In genomic region chr16:69328854-69329316, GRCh38 we compare ENCODE assay signal across 9 cellular contexts. TPM values are rescaled to one million over a fixed set of nuclear protein-coding genes. Genes with fewer than 3 reads are reported as not detected.
DNase-seq lines count a peak whose midpoint lies in the region; ATAC-seq, FAIRE-seq and TF ChIP-seq lines count a peak whose summit lies in the region.
"Had no signal": no experiment of that assay in that cellular context is flagged by ENCODE, and none has a peak within 500 bp of the region (broad histone marks: within the 10 kb centered on the region; RNA-seq: fewer than 3 reads in every experiment).

No MANE protein-coding gene starts in this region.

- H3K4me3 ChIP-seq in A673 (ENCODE audit: low read depth, low read length, poor library complexity, severe bottlenecking), result peak overlapping the region; percentile 69
- H3K4me3 ChIP-seq in keratinocyte (ENCODE audit: control insufficient read depth in 2 of 3, extremely low read depth in 1 of 3, insufficient read depth in 2 of 3, low read depth in 1 of 3, low read length in 3 of 3), result peak overlapping the region in 2 of 3 experiments; percentile 69 to 81
- peak overlapping the region; percentile 85 for H3K4me3 ChIP-seq in upper lobe of right lung

- no peaks in the 10 kb centered on the region for H3K9me3 Mint-ChIP-seq in H9
- H3K9me3 Mint-ChIP-seq in activated T-cell treated with anti-CD3 and anti-CD28 coated beads, Interleukin-2, amount 50 U/mL, for 24 hours, result no peaks in the 10 kb centered on the region

- no peaks in the 10 kb centered on the region; the same call in 1 of the 2 replicates for H3K27me3 Mint-ChIP-seq in H9 (ENCODE audit: low read depth)
- H3K27me3 Mint-ChIP-seq in activated T-cell treated with anti-CD3 and anti-CD28 coated beads, Interleukin-2, amount 50 U/mL, for 24 hours, result no peaks in the 10 kb centered on the region

- H4K8ac ChIP-seq in H9 (replicated peaks; ENCODE audit: insufficient read length, low read depth, low read length), result no peak overlapping the region

- no peak overlapping the region for H2BK15ac ChIP-seq in H9 (ENCODE audit: low read depth, low read length)

- H3K9me3 ChIP-seq in A673 (ENCODE audit: low read depth, low read length, poor library complexity, severe bottlenecking) (no peaks in the 10 kb centered on the region), H9 (ENCODE audit: control insufficient read depth, low read depth, low read length) (no peaks in the 10 kb centered on the region), keratinocyte (ENCODE audit: control insufficient read depth, low read depth, low read length) (no peaks in the 10 kb centered on the region), upper lobe of right lung (no peaks in the 10 kb centered on the region)
- H3K9me3 ChIP-seq: heart left ventricle had no signal

- H3K56ac ChIP-seq in H9 (ENCODE audit: insufficient read length, low read depth, low read length), result no peak overlapping the region

- peak overlapping the region; percentile 83 to 88 for H3K4me3 Mint-ChIP-seq in H9
- peak overlapping the region; percentile 87 for H3K4me3 Mint-ChIP-seq in activated T-cell treated with anti-CD3 and anti-CD28 coated beads, Interleukin-2, amount 50 U/mL, for 24 hours

- H2BK120ac ChIP-seq in H9 (ENCODE audit: low read depth, low read length, poor library complexity, severe bottlenecking), result no peak overlapping the region

- H3K18ac ChIP-seq in H9 (ENCODE audit: insufficient read length, low read depth, low read length), result no peak overlapping the region

- H3K36me3 ChIP-seq in A673 (ENCODE audit: insufficient read depth, low read length, poor library complexity, severe bottlenecking) (peaks cover 53% of the 10 kb centered on the region), keratinocyte (ENCODE audit: control insufficient read depth in 2 of 2, extremely low read depth in 1 of 2, insufficient read depth in 2 of 2, low read length in 2 of 2) (peaks cover 17 to 34% of the 10 kb centered on the region in 2 experiments), upper lobe of right lung (peaks cover 68% of the 10 kb centered on the region)

- H3K4me1 Mint-ChIP-seq in H9, result peaks cover 21 to 23% of the 10 kb centered on the region in 2 experiments
- peaks cover 65% of the 10 kb centered on the region for H3K4me1 Mint-ChIP-seq in activated T-cell treated with anti-CD3 and anti-CD28 coated beads, Interleukin-2, amount 50 U/mL, for 24 hours (ENCODE audit: low read depth)

- FAIRE-seq in keratinocyte (lab: Jason Lieb, UNC), result peak; percentile 32

- H3K4me2 ChIP-seq in H9 (ENCODE audit: insufficient read depth, insufficient read length, low read length) (peak overlapping the region; percentile 92), keratinocyte (ENCODE audit: control insufficient read depth, extremely low read depth, insufficient read depth, low read depth, low read length) (peak overlapping the region; percentile 99)

- H3K79me1 ChIP-seq in H9 (ENCODE audit: insufficient read depth, low read depth, low read length, poor library complexity, severe bottlenecking), result peaks cover 5% of the 10 kb centered on the region

- no peak overlapping the region for H2BK20ac ChIP-seq in H9 (ENCODE audit: low read depth, low read length, poor library complexity, severe bottlenecking)

- dilution Hi-C loops in keratinocyte (cut with MboI; ENCODE audit: extremely low pct_ligation_motif_present, low sequenced_read_pairs), result no loop called here

- ATAC-seq in upper lobe of right lung, result no peak
- no peak for ATAC-seq in GM21619 (IDR thresholded peaks at IDR 0.05; ENCODE audit: unreplicated experiment)
- no peak for ATAC-seq in esophagus mucosa

- H2BK12ac ChIP-seq in H9 (ENCODE audit: insufficient read length, low read depth, low read length), result no peak overlapping the region

- H3K23me2 ChIP-seq in H9 (ENCODE audit: insufficient read length, low read depth, low read length, poor library complexity, severe bottlenecking), result peaks cover 6% of the 10 kb centered on the region

- no peak overlapping the region for H3T11ph ChIP-seq in H9 (ENCODE audit: low read length)

- no peak overlapping the region for H4K5ac ChIP-seq in H9 (ENCODE audit: insufficient read length, low read depth, low read length)

- peak; percentile 46 for DNase-seq in A673 (ENCODE audit: low spot score)
- no peak for DNase-seq in H9
- peak; percentile 30 for DNase-seq in activated T-cell treated with anti-CD3 and anti-CD28 coated beads, Interleukin-2, amount 50 U/mL, for 24 hours
- no peak for DNase-seq in keratinocyte (ENCODE audit: low read depth, low spot score)
- DNase-seq in upper lobe of right lung, result no peak
- no peak for DNase-seq in NK-92 (lab: John Stamatoyannopoulos, UW; ENCODE audit: unreplicated experiment)

- H3K79me2 ChIP-seq in H9 (ENCODE audit: insufficient read depth, low read length), result peaks cover 16% of the 10 kb centered on the region; the same call in 1 of the 2 replicates
- peaks cover 59% of the 10 kb centered on the region for H3K79me2 ChIP-seq in keratinocyte (ENCODE audit: control insufficient read depth, insufficient read depth, low read length)

- H2AFZ ChIP-seq in H9 (ENCODE audit: low read length), result no peak overlapping the region
- no peak overlapping the region for H2AFZ ChIP-seq in keratinocyte (ENCODE audit: control insufficient read depth, low read length)

- peak overlapping the region; percentile 91 for H3K27ac ChIP-seq in A673 (ENCODE audit: low read depth, low read length, poor library complexity, severe bottlenecking)
- no peak overlapping the region for H3K27ac ChIP-seq in H9 (ENCODE audit: insufficient read length, low read depth, low read length)
- H3K27ac ChIP-seq in keratinocyte (ENCODE audit: control insufficient read depth, insufficient read depth, low read length), result no peak overlapping the region
- no peak overlapping the region for H3K27ac ChIP-seq in upper lobe of right lung

- no peak overlapping the region for H4K91ac ChIP-seq in H9 (ENCODE audit: insufficient read length, low read depth, low read length)

- H3K23ac ChIP-seq in H9 (ENCODE audit: insufficient read length, low read depth, low read length), result no peak overlapping the region

- no peak overlapping the region for H3K4ac ChIP-seq in H9 (ENCODE audit: low read depth, low read length)

- no peaks in the 10 kb centered on the region for H3K9me1 ChIP-seq in keratinocyte (ENCODE audit: control insufficient read depth, extremely low read depth, insufficient read depth, low read length)

- H3K9ac ChIP-seq in H9 (ENCODE audit: extremely low read depth, insufficient read length, low read length) (peak overlapping the region; percentile 86), keratinocyte (ENCODE audit: control insufficient read depth, extremely low read depth, insufficient read depth, low read length) (peak overlapping the region; percentile 82)

- H3K14ac ChIP-seq in H9 (ENCODE audit: insufficient read depth, low read length), result no peak overlapping the region

- peak overlapping the region in 1 of 3 experiments; percentile 57; a peak in 4 of 7 replicates for H3K27ac Mint-ChIP-seq in H9
- H3K27ac Mint-ChIP-seq in activated T-cell treated with anti-CD3 and anti-CD28 coated beads, Interleukin-2, amount 50 U/mL, for 24 hours, result peak overlapping the region; percentile 90

- no peak overlapping the region for H2AK5ac ChIP-seq in H9 (ENCODE audit: insufficient read length, low read length)

- intact Hi-C loops in A673 (cut with micrococcal nuclease; ENCODE audit: unreplicated experiment), result no loop called here
- intact Hi-C loops in upper lobe of right lung (cut with DNase I), result no loop called here

- H3K4me1 ChIP-seq in A673 (ENCODE audit: insufficient read depth, low read length, poor library complexity, severe bottlenecking) (peaks cover 18% of the 10 kb centered on the region), H9 (ENCODE audit: insufficient read depth, low read length) (no peaks in the 10 kb centered on the region), keratinocyte (ENCODE audit: control insufficient read depth, extremely low read depth, insufficient read depth, low read length) (peaks cover 15% of the 10 kb centered on the region), upper lobe of right lung (peaks cover 32% of the 10 kb centered on the region)

- WGBS in H9 (ENCODE audit: extremely low coverage, insufficient read length, low lambda C conversion rate), result no CpG with 5 or more reads among the region's 10 CpGs

- H3K27me3 ChIP-seq in A673 (replicated peaks; ENCODE audit: insufficient read depth, low read depth, low read length, poor library complexity), result no peaks in the 10 kb centered on the region
- H3K27me3 ChIP-seq in H9 (ENCODE audit: insufficient read depth, low read length), result no peaks in the 10 kb centered on the region
- no peaks in the 10 kb centered on the region for H3K27me3 ChIP-seq in keratinocyte (ENCODE audit: control insufficient read depth, extremely low read depth, insufficient read depth, low read length)
- no peaks in the 10 kb centered on the region for H3K27me3 ChIP-seq in upper lobe of right lung
- H3K27me3 ChIP-seq: heart left ventricle had no signal

- peaks cover 32 to 83% (median 69%) of the 10 kb centered on the region in 3 experiments for H3K36me3 Mint-ChIP-seq in H9 (ENCODE audit: insufficient read depth in 1 of 3, low read depth in 3 of 3)
- peaks cover 85% of the 10 kb centered on the region for H3K36me3 Mint-ChIP-seq in activated T-cell treated with anti-CD3 and anti-CD28 coated beads, Interleukin-2, amount 50 U/mL, for 24 hours (ENCODE audit: low read depth)

- peaks cover 2% of the 10 kb centered on the region for H4K20me1 ChIP-seq in H9 (ENCODE audit: control insufficient read depth, insufficient read depth, insufficient read length)
- H4K20me1 ChIP-seq in keratinocyte (ENCODE audit: control insufficient read depth, extremely low read depth, insufficient read depth, low read length), result peaks cover 8% of the 10 kb centered on the region

- CTCF ChIA-PET in A673 (lab: Charles Lee), result no interaction called here

- H2BK5ac ChIP-seq in H9 (ENCODE audit: insufficient read length, low read length), result no peak overlapping the region

- BruUV-seq in A673 (replicated peaks; lab: Mats Ljungman, UMichigan), result no TSS peak

- TF ChIP-seq CTCF in A673 (conservative IDR thresholded peaks at IDR 0.05; ENCODE audit: low read depth, low read length) (no peak), H9 (conservative IDR thresholded peaks at IDR 0.05) (no peak), keratinocyte (optimal IDR thresholded peaks at IDR 0.05 in 1 of 3, IDR thresholded peaks at IDR 0.05 in 1 of 3, conservative IDR thresholded peaks at IDR 0.05 in 1 of 3; ENCODE audit: extremely low read depth in 1 of 3, insufficient read depth in 2 of 3, low read length in 3 of 3) (no peak), upper lobe of right lung (IDR thresholded peaks at IDR 0.05) (no peak)

- POLR2A ChIA-PET in A673 (lab: Charles Lee; ENCODE audit: low non-redundant PET), result no interaction called here

RNA-seq across cellular contexts. Expression of gene PDF, which starts 1.5 kb away (rescaled TPM):
- total RNA-seq in A673 (2021) (24.8 and 32.4 TPM in 2 replicates), H9 (2021) (36.3 and 36.4 TPM in 2 replicates), upper lobe of right lung (8.8 TPM), esophagus mucosa (11.3 TPM)
- polyA plus RNA-seq in keratinocyte, result 3.0 to 8.8 TPM (median 4.1 TPM) in 3 replicates
- polyA plus RNA-seq in keratinocyte (2011; ENCODE audit: low read depth), result 3.4 TPM
- polyA plus RNA-seq in keratinocyte (2011; cell fraction: cytosol; rRNA removed), result 1.8 and 5.4 TPM in 2 replicates
- 3.9 and 4.0 TPM in 2 replicates for polyA plus RNA-seq in keratinocyte (2011; cell fraction: nucleus; rRNA removed)
- polyA plus RNA-seq in keratinocyte (2012; ENCODE audit: low replicate concordance), result 2.4 and 8.4 TPM in 2 replicates
- 0.79 to 1.5 TPM (median 1.1 TPM) in 3 replicates for polyA minus RNA-seq in keratinocyte
- 7.1 TPM for polyA minus RNA-seq in keratinocyte (2011; cell fraction: cytosol; rRNA and poly(A)+ RNA removed)
- 2.1 and 2.4 TPM in 2 replicates for polyA minus RNA-seq in keratinocyte (2011; cell fraction: nucleus; rRNA and poly(A)+ RNA removed)

RNA-seq across cellular contexts. Expression of gene COG8, which starts 10.5 kb away (rescaled TPM):
- total RNA-seq in A673 (2021), result 47.6 and 52.4 TPM in 2 replicates
- 52.3 and 55.3 TPM in 2 replicates for total RNA-seq in H9 (2021)
- 16.0 to 22.8 TPM (median 22.8 TPM) in 3 replicates for polyA plus RNA-seq in keratinocyte
- polyA plus RNA-seq in keratinocyte (2011; ENCODE audit: low read depth), result 4.8 TPM
- 15.7 and 16.5 TPM in 2 replicates for polyA plus RNA-seq in keratinocyte (2011; cell fraction: cytosol; rRNA removed)
- polyA plus RNA-seq in keratinocyte (2011; cell fraction: nucleus; rRNA removed), result 25.1 and 29.0 TPM in 2 replicates
- 13.1 and 17.1 TPM in 2 replicates for polyA plus RNA-seq in keratinocyte (2012; ENCODE audit: low replicate concordance)
- polyA minus RNA-seq in keratinocyte, result 23.3 to 36.5 TPM (median 23.9 TPM) in 3 replicates
- polyA minus RNA-seq in keratinocyte (2011; cell fraction: cytosol; rRNA and poly(A)+ RNA removed), result 27.6 TPM
- 20.5 and 21.3 TPM in 2 replicates for polyA minus RNA-seq in keratinocyte (2011; cell fraction: nucleus; rRNA and poly(A)+ RNA removed)
- total RNA-seq in upper lobe of right lung, result 32.3 TPM
- 18.4 TPM for total RNA-seq in esophagus mucosa

RNA-seq across cellular contexts. Expression of gene NIP7, which starts 10.7 kb away (rescaled TPM):
- total RNA-seq in A673 (2021), result 55.1 and 66.4 TPM in 2 replicates
- total RNA-seq in H9 (2021), result 72.8 and 75.8 TPM in 2 replicates
- polyA plus RNA-seq in keratinocyte, result 17.2 to 31.3 TPM (median 26.9 TPM) in 3 replicates
- 24.3 TPM for polyA plus RNA-seq in keratinocyte (2011; ENCODE audit: low read depth)
- polyA plus RNA-seq in keratinocyte (2011; cell fraction: cytosol; rRNA removed), result 19.2 and 24.2 TPM in 2 replicates
- 17.7 and 18.7 TPM in 2 replicates for polyA plus RNA-seq in keratinocyte (2011; cell fraction: nucleus; rRNA removed)
- 27.4 and 46.2 TPM in 2 replicates for polyA plus RNA-seq in keratinocyte (2012; ENCODE audit: low replicate concordance)
- polyA minus RNA-seq in keratinocyte, result 11.8 to 29.7 TPM (median 18.2 TPM) in 3 replicates
- 15.3 TPM for polyA minus RNA-seq in keratinocyte (2011; cell fraction: cytosol; rRNA and poly(A)+ RNA removed)
- polyA minus RNA-seq in keratinocyte (2011; cell fraction: nucleus; rRNA and poly(A)+ RNA removed), result 8.2 and 16.5 TPM in 2 replicates
- total RNA-seq in upper lobe of right lung, result 20.8 TPM
- total RNA-seq in esophagus mucosa, result 29.0 TPM

RNA-seq across cellular contexts. Expression of gene VPS4A, which starts 17.7 kb away (rescaled TPM):
- total RNA-seq in A673 (2021) (48.7 and 50.4 TPM in 2 replicates), H9 (2021) (27.1 and 28.3 TPM in 2 replicates), upper lobe of right lung (28.9 TPM), esophagus mucosa (21.0 TPM)
- polyA plus RNA-seq in keratinocyte, result 18.2 to 25.3 TPM (median 20.2 TPM) in 3 replicates
- 11.6 TPM for polyA plus RNA-seq in keratinocyte (2011; ENCODE audit: low read depth)
- polyA plus RNA-seq in keratinocyte (2011; cell fraction: cytosol; rRNA removed), result 24.5 and 31.2 TPM in 2 replicates
- 31.2 and 39.7 TPM in 2 replicates for polyA plus RNA-seq in keratinocyte (2011; cell fraction: nucleus; rRNA removed)
- 39.5 and 44.9 TPM in 2 replicates for polyA plus RNA-seq in keratinocyte (2012; ENCODE audit: low replicate concordance)
- 26.6 to 37.6 TPM (median 27.9 TPM) in 3 replicates for polyA minus RNA-seq in keratinocyte
- polyA minus RNA-seq in keratinocyte (2011; cell fraction: cytosol; rRNA and poly(A)+ RNA removed), result 25.3 TPM
- 11.6 and 15.4 TPM in 2 replicates for polyA minus RNA-seq in keratinocyte (2011; cell fraction: nucleus; rRNA and poly(A)+ RNA removed)

RNA-seq across cellular contexts. Expression of gene TMED6, which starts 22.7 kb away (rescaled TPM):
- total RNA-seq in A673 (2021) (1.8 TPM in 1 of 2 replicates, not detected in the other), H9 (2021) (0.31 TPM in 1 of 2 replicates, not detected in the other), upper lobe of right lung (0.69 TPM), esophagus mucosa (0.52 TPM)
- polyA plus RNA-seq in keratinocyte, result 0.09 to 0.22 TPM in 2 of 3 replicates, not detected in the other
- polyA plus RNA-seq in keratinocyte (2011; ENCODE audit: low read depth), result 0.61 TPM
- 0.11 TPM in 1 of 2 replicates, not detected in the other for polyA plus RNA-seq in keratinocyte (2011; cell fraction: cytosol; rRNA removed)
- polyA plus RNA-seq in keratinocyte (2011; cell fraction: nucleus; rRNA removed), result 0.48 and 1.1 TPM in 2 replicates
- 0.59 and 0.74 TPM in 2 replicates for polyA plus RNA-seq in keratinocyte (2012; ENCODE audit: low replicate concordance)
- polyA minus RNA-seq in keratinocyte, result 0.32 TPM in 1 of 3 replicates, not detected in the others
- polyA minus RNA-seq in keratinocyte (2011; cell fraction: cytosol; rRNA and poly(A)+ RNA removed), result not detected
- 0.93 TPM in 1 of 2 replicates, not detected in the other for polyA minus RNA-seq in keratinocyte (2011; cell fraction: nucleus; rRNA and poly(A)+ RNA removed)

Comparison
In these comparisons a context has a peak if more than half of its experiments do, and no peak if none do; other contexts are left out.
1. DNase-seq: peak in A673 (single experiment) and activated T-cell treated with anti-CD3 and anti-CD28 coated beads, Interleukin-2, amount 50 U/mL, for 24 hours (single experiment); none in H9 (single experiment), keratinocyte (single experiment), upper lobe of right lung (single experiment) and NK-92 (single experiment).
2. Peak in every context shown above with its lines, with median percentiles within 50 percentile points of each other: H3K4me3 ChIP-seq.